Comparison of ENCODE assay signal across 8 cellular contexts in the genomic region with DNA sequence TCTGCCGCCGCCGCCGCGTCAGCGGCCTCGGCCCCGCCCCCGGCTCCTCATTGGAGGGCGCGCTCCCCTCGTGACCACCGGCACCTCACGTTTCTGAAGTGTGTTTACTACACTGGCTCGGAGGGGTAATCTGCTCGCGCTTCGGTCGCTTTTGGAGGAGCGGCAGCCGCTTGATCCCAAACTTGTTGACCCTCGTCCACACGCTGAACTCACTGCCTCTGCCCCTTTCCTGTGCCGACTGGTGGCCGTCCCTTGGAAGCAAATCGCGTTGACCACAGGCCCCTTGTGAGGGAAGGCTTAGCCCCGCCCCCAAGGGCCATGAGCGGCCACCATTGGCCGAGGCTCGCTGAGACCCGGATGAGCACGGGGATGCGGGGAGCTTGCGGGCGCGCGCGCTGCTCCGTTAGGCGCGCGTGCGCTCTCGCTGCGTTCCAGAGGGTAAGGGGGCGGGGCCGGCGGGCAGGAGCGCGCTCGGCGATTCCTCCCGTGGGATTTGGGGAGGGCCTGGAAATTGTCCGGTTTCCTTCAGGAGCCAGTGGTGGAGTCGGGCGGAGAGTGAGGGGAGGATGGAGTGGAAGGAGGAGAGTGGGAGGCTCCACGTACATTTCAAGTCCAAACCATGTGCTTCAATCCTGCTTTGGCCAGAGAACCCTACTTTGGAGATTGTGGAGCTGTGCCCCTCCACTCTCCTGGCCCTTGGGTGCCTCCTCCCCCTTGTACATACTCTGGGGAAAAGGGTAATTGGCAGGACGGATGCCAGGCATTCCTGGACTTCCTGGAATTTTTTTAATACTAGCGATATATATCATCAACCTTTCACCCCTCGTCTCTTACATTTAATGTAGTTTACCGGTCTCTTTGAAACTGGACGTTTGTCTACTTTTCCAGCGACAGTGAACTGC. TPM values are rescaled to one million over a fixed set of nuclear protein-coding genes. Genes with fewer than 3 reads are reported as not detected.
DNase-seq lines count a peak whose midpoint lies in the region; ATAC-seq and FAIRE-seq lines count a peak whose summit lies in the region.

TSS of gene CRY1 (minus strand) at position 3 of the 902 bp plus-strand sequence. CDS start 588 bp downstream, outside the sequence.

- no peak within 1 kb of the TSS for H3K27ac Mint-ChIP-seq in immature natural killer cell

- H3K36me3 Mint-ChIP-seq in immature natural killer cell, result peaks cover 0 to 3% (median 0%) of the 10 kb centered on the region in 3 donors

- H3K4me3 Mint-ChIP-seq in immature natural killer cell, result no peak within 1 kb of the TSS

- no peaks in the 10 kb centered on the region for H3K36me3 ChIP-seq in small intestine (ENCODE audit: control insufficient read depth in 2 of 2, insufficient read depth in 2 of 2, low read length in 2 of 2)

- H3K27me3 Mint-ChIP-seq in immature natural killer cell (ENCODE audit: low read depth in 3 of 3), result peaks cover 10 to 14% (median 11%) of the 10 kb centered on the region in 3 donors

- H3K4me3 ChIP-seq in small intestine (ENCODE audit: low read depth in 1 of 2, low read length in 2 of 2), result peak within 1 kb of the TSS; percentile 70 to 90

- H3K4me1 ChIP-seq in small intestine (ENCODE audit: control insufficient read depth in 2 of 2, insufficient read depth in 1 of 2, low read depth in 1 of 2, low read length in 1 of 2), result no peaks in the 10 kb centered on the region

- peak; percentile 69 for DNase-seq in 8988T
- DNase-seq in NCI-H2227 treated with DMSO at 0.1 percent for 48 hours (lab: John Stamatoyannopoulos, UW), result peak; percentile 98
- DNase-seq in activated CD4-positive, CD25-positive, alpha-beta regulatory T cell (lab: John Stamatoyannopoulos, UW), result peak; percentile 85 to 91 (median 88)
- DNase-seq in caudate nucleus (lab: John Stamatoyannopoulos, UW), result peak; percentile 62 to 99 (median 95)
- peak; percentile 95 to 96 (median 96) for DNase-seq in immature natural killer cell
- peak; percentile 95 for DNase-seq in small intestine

- FAIRE-seq in small intestine (lab: Jason Lieb, UNC), result no peak

- ATAC-seq in GM18867 (IDR thresholded peaks at IDR 0.05; ENCODE audit: unreplicated experiment), result peak; percentile 70
- ATAC-seq in HG03135 (IDR thresholded peaks at IDR 0.05; ENCODE audit: unreplicated experiment), result peak; percentile 92

- no peaks in the 10 kb centered on the region for H3K9me3 ChIP-seq in small intestine (ENCODE audit: control insufficient read depth, low read depth)

- H3K4me1 Mint-ChIP-seq in immature natural killer cell, result peaks cover 10 to 15% of the 10 kb centered on the region in 2 donors

- 1 to 2% (median 2%) methylated on average over 60 to 64 of the region's 64 CpGs for WGBS in small intestine, 3 donors

- no peaks in the 10 kb centered on the region for H3K9me3 Mint-ChIP-seq in immature natural killer cell

- no peaks in the 10 kb centered on the region for H3K27me3 ChIP-seq in small intestine (ENCODE audit: control insufficient read depth in 2 of 2, insufficient read depth in 2 of 2, low read length in 2 of 2)

- H3K27ac ChIP-seq in caudate nucleus (ENCODE audit: low read depth, low read length), result peak within 1 kb of the TSS; percentile 98
- H3K27ac ChIP-seq in small intestine (ENCODE audit: low read depth in 1 of 2, low read length in 1 of 2), result peak within 1 kb of the TSS; percentile 76 to 100

RNA-seq across cellular contexts. Expression of gene CRY1, which starts in this region (rescaled TPM):
- polyA plus RNA-seq in immature natural killer cell (10 to 100 TPM; 37.1 to 39.8 (median 39.3) TPM), small intestine (10 to 100 TPM in 1 of 3 donors, 1 to 10 TPM in 2; 8.1 to 17.4 (median 9.5) TPM)

Comparison
In these comparisons a context has a peak if more than half of its experiments do, and no peak if none do; other contexts are left out.
1. Peak in every context shown above with its lines: DNase-seq, ATAC-seq, H3K4me3 ChIP-seq and H3K27ac ChIP-seq.